1 cellular context compared by ENCODE assay signal in the genomic region with DNA sequence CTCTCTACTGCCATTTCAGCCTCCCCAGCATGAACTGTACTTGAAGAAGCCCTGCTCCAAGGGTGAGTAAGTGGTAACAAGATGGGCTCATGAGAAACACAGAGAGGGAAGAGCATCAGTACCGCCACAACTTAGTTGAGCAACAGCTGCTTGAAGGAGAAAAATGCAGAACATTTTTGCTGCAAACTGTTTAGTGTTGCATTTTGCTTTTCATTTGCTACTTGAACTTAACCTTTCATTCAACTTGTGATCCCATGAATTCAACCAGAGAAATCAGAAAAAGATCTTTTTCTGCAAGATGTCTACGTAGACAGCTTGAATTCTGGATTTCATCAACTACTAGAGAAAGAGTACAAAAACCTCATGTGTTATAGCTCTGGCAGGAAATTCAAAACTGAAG.
TF ChIP-seq lines count a peak whose summit lies in the region.

No MANE protein-coding gene starts in this region.

TF ChIP-seq in K562, 482 proteins besides CTCF, POLR2A, EP300 and RAD21:
- TF ChIP-seq, protein P1, sequence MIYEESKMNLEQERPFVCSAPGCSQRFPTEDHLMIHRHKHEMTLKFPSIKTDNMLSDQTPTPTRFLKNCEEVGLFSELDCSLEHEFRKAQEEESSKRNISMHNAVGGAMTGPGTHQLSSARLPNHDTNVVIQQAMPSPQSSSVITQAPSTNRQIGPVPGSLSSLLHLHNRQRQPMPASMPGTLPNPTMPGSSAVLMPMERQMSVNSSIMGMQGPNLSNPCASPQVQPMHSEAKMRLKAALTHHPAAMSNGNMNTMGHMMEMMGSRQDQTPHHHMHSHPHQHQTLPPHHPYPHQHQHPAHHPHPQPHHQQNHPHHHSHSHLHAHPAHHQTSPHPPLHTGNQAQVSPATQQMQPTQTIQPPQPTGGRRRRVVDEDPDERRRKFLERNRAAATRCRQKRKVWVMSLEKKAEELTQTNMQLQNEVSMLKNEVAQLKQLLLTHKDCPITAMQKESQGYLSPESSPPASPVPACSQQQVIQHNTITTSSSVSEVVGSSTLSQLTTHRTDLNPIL (CRISPR knock-in tag; IDR thresholded peaks at IDR 0.05) = no peak
- TF ChIP-seq BACH1 (tag; IDR thresholded peaks at IDR 0.05) (no peak), GTF3C2 (IDR thresholded peaks at IDR 0.05; ENCODE audit: borderline replicate concordance, extremely low read depth, insufficient read length) (no peak), POLR2G (IDR thresholded peaks at IDR 0.05; ENCODE audit: low read depth, low read length) (no peak), ZNF766 (CRISPR knock-in tag; conservative IDR thresholded peaks at IDR 0.05) (no peak), ZNF274 (IDR thresholded peaks at IDR 0.05; ENCODE audit: borderline replicate concordance, low read depth, low read length) (no peak), PHF21A (IDR thresholded peaks at IDR 0.05; ENCODE audit: borderline replicate concordance, low read depth) (no peak)
TF ChIP-seq in K562: peak in this region for 0.
